In the genomic region with DNA sequence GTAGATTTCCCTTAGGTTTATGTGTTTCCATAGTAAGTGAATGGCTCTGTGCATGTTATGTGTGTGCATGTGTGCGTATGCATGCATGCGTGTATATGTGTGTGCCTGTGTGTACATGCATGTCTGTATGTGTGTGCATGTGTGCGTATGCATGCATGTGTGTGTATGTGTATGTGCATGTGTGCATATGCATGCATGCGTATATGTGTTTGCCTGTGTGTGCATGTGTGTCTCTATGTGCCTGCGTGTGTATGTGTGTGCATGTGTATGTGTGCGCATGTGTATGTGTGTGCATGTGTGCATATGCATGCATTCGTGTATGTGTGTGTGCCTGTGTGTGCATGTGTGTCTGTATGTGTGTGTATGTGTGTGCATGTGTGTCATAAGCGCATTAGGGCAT, we compare ENCODE assay signal across 20 cellular contexts.
DNase-seq lines count a peak whose midpoint lies in the region; ATAC-seq, FAIRE-seq and TF ChIP-seq lines count a peak whose summit lies in the region.
"Had no signal": no experiment of that assay in that cellular context is flagged by ENCODE, and none has a peak within 500 bp of the region (broad histone marks: within the 10 kb centered on the region; RNA-seq: fewer than 3 reads in every experiment).

No MANE protein-coding gene starts in this region.

- H4K91ac ChIP-seq in neuronal stem cell (ENCODE audit: low read depth, low read length, poor library complexity): no peak overlapping the region

- no peak overlapping the region for H4K8ac ChIP-seq in neuronal stem cell (ENCODE audit: low read depth, low read length)

- no peak overlapping the region for H3K18ac ChIP-seq in neuronal stem cell (ENCODE audit: low read length)

- no peak overlapping the region for H2AK5ac ChIP-seq in neuronal stem cell (ENCODE audit: low read depth, low read length)

- TF ChIP-seq EP300 in A549 (IDR thresholded peaks at IDR 0.05): no peak

- TF ChIP-seq RAD21 in A549 (conservative IDR thresholded peaks at IDR 0.05 in 1 of 2, IDR thresholded peaks at IDR 0.05 in 1 of 2): no peak

- H3K9me3 ChIP-seq in A549: no peaks in the 10 kb centered on the region
- no peaks in the 10 kb centered on the region for H3K9me3 ChIP-seq in HEK293 (ENCODE audit: control insufficient read depth, insufficient read depth, low read depth, low read length)
- H3K9me3 ChIP-seq in neuronal stem cell (replicated peaks in 1 of 2; ENCODE audit: control insufficient read depth in 2 of 2, insufficient read depth in 1 of 2, low read depth in 1 of 2, low read length in 2 of 2): peaks cover 0 to 3% of the 10 kb centered on the region in 2 donors
- H3K9me3 ChIP-seq: ovary had no signal

- H2BK120ac ChIP-seq in neuronal stem cell (ENCODE audit: low read depth, low read length): no peak overlapping the region

- H3K27ac ChIP-seq in A549: peak overlapping the region; percentile 83 to 85
- H3K27ac ChIP-seq in HEK293 (ENCODE audit: extremely low read depth, low read depth, low read length): no peak overlapping the region
- no peak overlapping the region for H3K27ac ChIP-seq in neuronal stem cell (replicated peaks; ENCODE audit: low read length)

- H3K27me3 ChIP-seq in neuronal stem cell (ENCODE audit: control insufficient read depth in 3 of 3, insufficient read depth in 3 of 3, low read depth in 1 of 3, low read length in 3 of 3): peaks cover 0 to 2% (median 0%) of the 10 kb centered on the region in 3 experiments
- H3K27me3 ChIP-seq: ovary had no signal

- H3K9me3 Mint-ChIP-seq in chondrocyte (ENCODE audit: low read depth) (no peaks in the 10 kb centered on the region), glutamatergic neuron (ENCODE audit: unreplicated experiment) (peaks cover 4% of the 10 kb centered on the region)
- H3K9me3 Mint-ChIP-seq: central memory CD8-positive, alpha-beta T cell; immature natural killer cell had no signal

- H3K27ac Mint-ChIP-seq in chondrocyte (ENCODE audit: unreplicated experiment) (peak overlapping the region; percentile 86), glutamatergic neuron (ENCODE audit: unreplicated experiment) (no peak overlapping the region)
- H3K27ac Mint-ChIP-seq: immature natural killer cell had no signal

- TF ChIP-seq CTCF in A549 (IDR thresholded peaks at IDR 0.05) (no peak), HEK293 (tag by site-specific recombination; IDR thresholded peaks at IDR 0.05) (no peak), chondrocyte (IDR thresholded peaks at IDR 0.05) (no peak), glutamatergic neuron (IDR thresholded peaks at IDR 0.05; ENCODE audit: partially characterized antibody, unreplicated experiment) (no peak)

- H3K36me3 Mint-ChIP-seq in chondrocyte (ENCODE audit: low read depth): peaks cover 34% of the 10 kb centered on the region
- no peaks in the 10 kb centered on the region for H3K36me3 Mint-ChIP-seq in glutamatergic neuron (ENCODE audit: unreplicated experiment)
- H3K36me3 Mint-ChIP-seq: immature natural killer cell had no signal

- CTCF ChIA-PET in A549 (lab: Yijun Ruan, JAX) (interaction anchor here (1.0 to 1.5 kb wide), 2 partner anchors 17 to 455 kb away, joined by 3 to 5 read pairs; no protein-coding TSS in a partner anchor), HEK293 (lab: Yijun Ruan, JAX) (no interaction called here)

- 89% methylated on average over 8 of the region's 8 CpGs for WGBS in A549 (ENCODE audit: missing lambda C conversion rate)
- WGBS in neuronal stem cell (ENCODE audit: extremely low coverage in 2 of 2, insufficient read length in 2 of 2, insufficient replicate concordance in 1 of 2), 2 donors: no CpG with 5 or more reads among the region's 8 CpGs

- H3K36me3 ChIP-seq in HEK293 (ENCODE audit: control insufficient read depth in 2 of 2, insufficient read depth in 1 of 2, low read length in 2 of 2) (no peaks in the 10 kb centered on the region), neuronal stem cell (replicated peaks in 1 of 2; ENCODE audit: control insufficient read depth in 2 of 2, insufficient read depth in 2 of 2, low read length in 2 of 2) (no peaks in the 10 kb centered on the region)
- H3K36me3 ChIP-seq: ovary had no signal

- no peak for TF ChIP-seq POLR2A in A549 (IDR thresholded peaks at IDR 0.05; ENCODE audit: low read length)

- H3K79me1 ChIP-seq in neuronal stem cell (ENCODE audit: low read depth, low read length): peaks cover 1% of the 10 kb centered on the region

- H3K4me3 ChIP-seq in A549: no peak overlapping the region
- H3K4me3 ChIP-seq in HEK293 (ENCODE audit: low read depth, low read length): no peak overlapping the region
- H3K4me3 ChIP-seq in neuronal stem cell (ENCODE audit: low read length in 2 of 2): peak overlapping the region in 1 of 2 donors; percentile 74
- H3K4me3 ChIP-seq: ovary had no signal

- FAIRE-seq in A549 (lab: Jason Lieb, UNC): no peak
- FAIRE-seq: RCC 7860 had no signal

- H3K9ac ChIP-seq in neuronal stem cell (ENCODE audit: low read depth, low read length, poor library complexity): peak overlapping the region; percentile 50

- POLR2A ChIA-PET in A549 (lab: Yijun Ruan, JAX) (no interaction called here), HEK293 (lab: Yijun Ruan, JAX) (interaction anchor here (1.0 to 1.3 kb wide), 2 partner anchors 24 to 53 kb away, joined by 3 to 5 read pairs; no protein-coding TSS in a partner anchor)

- H3K4me2 ChIP-seq in A549: peak overlapping the region; percentile 88
- no peak overlapping the region for H3K4me2 ChIP-seq in neuronal stem cell (ENCODE audit: insufficient read depth, low read length, poor library complexity, severe bottlenecking)

- peak overlapping the region; percentile 2 for H3K4ac ChIP-seq in neuronal stem cell (ENCODE audit: low read length)

- no peak overlapping the region for H3K23ac ChIP-seq in neuronal stem cell (ENCODE audit: low read depth, low read length, poor library complexity)

- no peak overlapping the region for H2BK12ac ChIP-seq in neuronal stem cell (ENCODE audit: low read length)

- peak overlapping the region; percentile 85 for H3K14ac ChIP-seq in neuronal stem cell (ENCODE audit: low read length)

- no peak for DNase-seq in A549 (ENCODE audit: low read depth in 1 of 2, low spot score in 1 of 2)
- DNase-seq in chondrocyte (ENCODE audit: low spot score): no peak
- no peak for DNase-seq in neuronal stem cell (ENCODE audit: low spot score)
- no peak for DNase-seq in effector CD4-positive, alpha-beta T cell
- no peak for DNase-seq in DMS79 treated with DMSO at 0.1 percent for 48 hours (lab: John Stamatoyannopoulos, UW)
- DNase-seq in glutamatergic neuron: no peak
- DNase-seq: activated CD4-positive, alpha-beta T cell treated with anti-CD3 and anti-CD28 coated beads for 1 hour; effector memory CD4-positive, alpha-beta T cell; head of caudate nucleus; immature natural killer cell; Kasumi-1; NCI-H1092 treated with DMSO at 0.1 percent for 48 hours; NCI-H2081 treated with DMSO at 0.1 percent for 48 hours; NCI-H510A; ovary; stimulated activated CD4-positive, alpha-beta T cell treated with anti-CD3 and anti-CD28 coated beads, Interleukin-4, amount 100 ng/mL, for 24 hours had no signal

- no peak overlapping the region for H2BK15ac ChIP-seq in neuronal stem cell (ENCODE audit: low read length)

- H3K4me3 Mint-ChIP-seq in chondrocyte (ENCODE audit: unreplicated experiment) (peak overlapping the region; percentile 2), glutamatergic neuron (ENCODE audit: unreplicated experiment) (no peak overlapping the region)
- H3K4me3 Mint-ChIP-seq: central memory CD8-positive, alpha-beta T cell; immature natural killer cell had no signal

- H3K4me1 Mint-ChIP-seq in chondrocyte (ENCODE audit: low read depth): peaks cover 97% of the 10 kb centered on the region
- peaks cover 14% of the 10 kb centered on the region for H3K4me1 Mint-ChIP-seq in glutamatergic neuron (ENCODE audit: low read depth, unreplicated experiment)
- H3K4me1 Mint-ChIP-seq: central memory CD8-positive, alpha-beta T cell had no signal

- no peak overlapping the region for H2BK5ac ChIP-seq in neuronal stem cell (ENCODE audit: low read length)

- ATAC-seq in A549 (no peak), GM21515 (IDR thresholded peaks at IDR 0.05; ENCODE audit: unreplicated experiment) (no peak)

- H2AFZ ChIP-seq in neuronal stem cell (ENCODE audit: low read length): no peak overlapping the region

- H3K4me1 ChIP-seq in A549 (peaks cover 58% of the 10 kb centered on the region), HEK293 (ENCODE audit: control insufficient read depth, insufficient read depth, low read length) (peaks cover 20% of the 10 kb centered on the region), neuronal stem cell (ENCODE audit: control insufficient read depth in 2 of 2, insufficient read depth in 1 of 2, low read depth in 1 of 2, low read length in 2 of 2) (peaks cover 4 to 6% of the 10 kb centered on the region in 2 donors)

- H3K27me3 Mint-ChIP-seq in chondrocyte (ENCODE audit: low read depth): no peaks in the 10 kb centered on the region
- no peaks in the 10 kb centered on the region for H3K27me3 Mint-ChIP-seq in glutamatergic neuron (ENCODE audit: unreplicated experiment)

TF ChIP-seq in A549, 52 proteins besides CTCF, POLR2A, EP300 and RAD21 (continues in another document):
- TF ChIP-seq, protein P1, sequence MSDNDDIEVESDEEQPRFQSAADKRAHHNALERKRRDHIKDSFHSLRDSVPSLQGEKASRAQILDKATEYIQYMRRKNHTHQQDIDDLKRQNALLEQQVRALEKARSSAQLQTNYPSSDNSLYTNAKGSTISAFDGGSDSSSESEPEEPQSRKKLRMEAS (IDR thresholded peaks at IDR 0.05): no peak
- no peak for TF ChIP-seq CBX8 (IDR thresholded peaks at IDR 0.05)

TF ChIP-seq in HEK293, 187 proteins besides CTCF, POLR2A, EP300 and RAD21:
- TF ChIP-seq, protein P2, sequence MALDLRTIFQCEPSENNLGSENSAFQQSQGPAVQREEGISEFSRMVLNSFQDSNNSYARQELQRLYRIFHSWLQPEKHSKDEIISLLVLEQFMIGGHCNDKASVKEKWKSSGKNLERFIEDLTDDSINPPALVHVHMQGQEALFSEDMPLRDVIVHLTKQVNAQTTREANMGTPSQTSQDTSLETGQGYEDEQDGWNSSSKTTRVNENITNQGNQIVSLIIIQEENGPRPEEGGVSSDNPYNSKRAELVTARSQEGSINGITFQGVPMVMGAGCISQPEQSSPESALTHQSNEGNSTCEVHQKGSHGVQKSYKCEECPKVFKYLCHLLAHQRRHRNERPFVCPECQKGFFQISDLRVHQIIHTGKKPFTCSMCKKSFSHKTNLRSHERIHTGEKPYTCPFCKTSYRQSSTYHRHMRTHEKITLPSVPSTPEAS (tag by site-specific recombination; IDR thresholded peaks at IDR 0.05): peak; percentile 100
- TF ChIP-seq ZNF48 (tag by site-specific recombination; IDR thresholded peaks at IDR 0.05) (0 out of 2 replicates have a peak, but pooled peaks have one; percentile 51), ZNF169 (tag by site-specific recombination; IDR thresholded peaks at IDR 0.05) (no peak)

Comparison
In these comparisons a context has a peak if more than half of its experiments do, and no peak if none do; other contexts are left out.
1. H3K27ac ChIP-seq: peak in A549 (2 of 2); none in HEK293 (single experiment) and neuronal stem cell (single experiment).